ENCODE assay signal across 6 cellular contexts in the genomic region with DNA sequence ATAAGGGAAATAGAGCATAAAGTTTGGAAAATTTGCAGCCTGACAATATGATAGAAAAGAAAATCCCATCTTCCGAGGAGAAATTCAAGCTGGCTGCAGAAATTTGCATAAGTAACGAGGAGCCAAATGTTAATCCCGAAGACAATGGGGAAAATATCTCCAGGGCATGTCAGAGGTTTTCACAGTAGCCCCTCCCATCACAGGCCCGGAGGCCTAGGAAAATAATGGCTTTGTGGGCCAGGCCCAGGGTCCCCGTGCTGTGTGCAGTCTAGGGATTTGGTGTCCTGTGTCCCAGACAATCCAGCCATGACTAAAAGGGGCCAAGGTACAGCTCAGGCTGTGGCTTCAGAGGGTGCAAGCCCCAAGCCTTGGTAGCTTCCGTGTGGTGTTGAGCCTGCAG. TPM values are rescaled to one million over a fixed set of nuclear protein-coding genes. Genes with fewer than 3 reads are reported as not detected.
"Had no signal": no experiment of that assay in that cellular context is flagged by ENCODE, and none has a peak within 500 bp of the region (broad histone marks: within the 10 kb centered on the region; RNA-seq: fewer than 3 reads in every experiment).

No MANE protein-coding gene starts in this region.

RNA-seq across cellular contexts. Expression of gene KCNK13, which starts 27.7 kb away (rescaled TPM):
- total RNA-seq: chondrocyte, dermis blood vessel endothelial cell, gastrocnemius medialis, glomerular endothelial cell, lung microvascular endothelial cell had no signal
- polyA plus RNA-seq: naive thymus-derived CD4-positive, alpha-beta T cell had no signal
